In the genomic region with DNA sequence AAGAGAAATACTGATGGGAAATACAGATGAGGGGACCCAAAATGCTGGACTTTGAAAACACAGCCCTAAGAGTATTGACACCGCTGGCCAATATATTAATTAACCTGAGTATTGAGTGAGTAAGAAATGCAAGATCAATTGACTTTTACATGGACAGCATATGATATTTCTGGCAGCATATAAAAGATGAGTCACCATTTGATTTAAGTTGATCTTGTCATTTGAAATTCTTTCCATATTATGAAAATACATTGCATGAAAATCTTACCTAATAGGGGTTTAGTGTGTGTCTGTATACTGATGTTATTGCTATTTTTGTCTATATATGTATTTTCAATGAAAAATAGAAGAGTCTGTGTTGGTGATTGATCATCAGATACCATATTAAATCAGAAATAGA, we compare ENCODE assay signal across 18 cellular contexts.
DNase-seq lines count a peak whose midpoint lies in the region; ATAC-seq, FAIRE-seq and TF ChIP-seq lines count a peak whose summit lies in the region.
"Had no signal": no experiment of that assay in that cellular context is flagged by ENCODE, and none has a peak within 500 bp of the region (broad histone marks: within the 10 kb centered on the region; RNA-seq: fewer than 3 reads in every experiment).

No MANE protein-coding gene starts in this region.

- TF ChIP-seq CTCF in A549 (IDR thresholded peaks at IDR 0.05): no peak
- TF ChIP-seq CTCF in fibroblast of mammary gland (conservative IDR thresholded peaks at IDR 0.05; ENCODE audit: control insufficient read depth, insufficient read depth, low read depth, low read length): no peak
- TF ChIP-seq CTCF in GM13976 (IDR thresholded peaks at IDR 0.05; ENCODE audit: borderline replicate concordance, control extremely low read depth, extremely low read depth, insufficient read depth, missing control alignments): no peak

- H3K4me3 ChIP-seq in A549: no peak overlapping the region
- no peak overlapping the region for H3K4me3 ChIP-seq in fibroblast of mammary gland (ENCODE audit: control insufficient read depth, low read depth, low read length)
- H3K4me3 ChIP-seq: GM12878, GM23248, HAP-1 had no signal

- no peaks in the 10 kb centered on the region for H3K9me3 ChIP-seq in A549
- H3K9me3 ChIP-seq: Caco-2, HAP-1 had no signal

- no peak overlapping the region for H3K27ac ChIP-seq in A549
- H3K27ac ChIP-seq: C4-2B, GM23248, HL-60 had no signal

- no peak for FAIRE-seq in A549 (lab: Jason Lieb, UNC)
- FAIRE-seq: D721Med, GM12878 had no signal

- H3K4me2 ChIP-seq in A549: no peak overlapping the region

- no peak for DNase-seq in A549 (ENCODE audit: low read depth in 1 of 2, low spot score in 1 of 2)
- peak; percentile 27 for DNase-seq in HCEC 1CT
- DNase-seq in dedifferentiated amniotic fluid mesenchymal stem cell (ENCODE audit: extremely low spot score): peak; percentile 47
- DNase-seq in fibroblast of mammary gland (ENCODE audit: low read depth): peak; percentile 50
- DNase-seq in glomerular visceral epithelial cell (ENCODE audit: extremely low spot score): no peak
- DNase-seq in SKM-1 (lab: John Stamatoyannopoulos, UW; ENCODE audit: unreplicated experiment): no peak
- DNase-seq in GM13976 (ENCODE audit: low spot score): no peak
- DNase-seq: AML-193; Caco-2; CD4-positive, alpha-beta T cell; DND-41; EL; GM23248 had no signal

- TF ChIP-seq POLR2A in A549 (IDR thresholded peaks at IDR 0.05; ENCODE audit: low read length): no peak

- TF ChIP-seq RAD21 in A549 (conservative IDR thresholded peaks at IDR 0.05 in 1 of 2, IDR thresholded peaks at IDR 0.05 in 1 of 2): no peak

- CTCF ChIA-PET in A549 (lab: Yijun Ruan, JAX): no interaction called here

- no peak for ATAC-seq in A549
- ATAC-seq: GM12878 had no signal

- H3K4me1 ChIP-seq in A549: no peaks in the 10 kb centered on the region
- H3K4me1 ChIP-seq: HAP-1 had no signal

- 0% methylated on average over 1 of the region's 1 CpG for WGBS in A549 (ENCODE audit: missing lambda C conversion rate)

- POLR2A ChIA-PET in A549 (lab: Yijun Ruan, JAX): no interaction called here

- in situ Hi-C loops in GM13976 (cut with MboI; ENCODE audit: low sequenced_read_pairs, unreplicated experiment): no loop called here

- no peak for TF ChIP-seq EP300 in A549 (IDR thresholded peaks at IDR 0.05)

TF ChIP-seq in A549, 52 proteins besides CTCF, POLR2A, EP300 and RAD21:
- no peak for TF ChIP-seq SREBF2 (IDR thresholded peaks at IDR 0.05)
- no peak for TF ChIP-seq FOSL2 (IDR thresholded peaks at IDR 0.05)
- TF ChIP-seq FOSL2 (CRISPR knock-in tag; IDR thresholded peaks at IDR 0.05): peak; percentile 32; the same call in 1 of the 2 replicates
- no peak for TF ChIP-seq JUNB (IDR thresholded peaks at IDR 0.05)

Comparison
In these comparisons a context has a peak if more than half of its experiments do, and no peak if none do; other contexts are left out.
1. DNase-seq: peak in HCEC 1CT (single experiment), dedifferentiated amniotic fluid mesenchymal stem cell (single experiment) and fibroblast of mammary gland (single experiment); none in A549 (0 of 2), glomerular visceral epithelial cell (single experiment), SKM-1 (single experiment) and GM13976 (single experiment).